In the genomic region with DNA sequence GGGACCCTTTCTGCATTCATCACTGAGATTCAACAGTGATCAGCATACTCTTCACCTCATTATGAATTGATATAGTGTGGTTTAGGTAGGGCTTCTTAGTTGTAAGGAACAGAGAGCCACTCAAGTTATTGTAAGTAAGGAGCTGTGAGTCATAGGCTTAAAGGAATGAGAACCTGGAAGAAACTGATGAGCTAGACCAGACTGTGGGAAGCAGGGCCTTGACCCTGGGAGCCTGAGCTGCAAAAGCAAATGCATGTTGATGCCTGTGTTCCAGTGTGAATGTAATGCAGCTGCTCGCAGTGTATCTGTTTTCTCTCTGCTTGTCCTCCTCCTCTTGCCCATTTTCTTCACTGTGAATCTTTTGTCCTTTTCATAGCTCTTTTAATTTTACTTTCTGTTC, we compare ENCODE assay signal across 17 cellular contexts.
"Had no signal": no experiment of that assay in that cellular context is flagged by ENCODE, and none has a peak within 500 bp of the region (broad histone marks: within the 10 kb centered on the region; RNA-seq: fewer than 3 reads in every experiment).

No MANE protein-coding gene starts in this region.

- H3K9me3 ChIP-seq: vagina had no signal

- H3K27ac ChIP-seq: adrenal gland, esophagus squamous epithelium, gastroesophageal sphincter, left lung, transverse colon, vagina had no signal

- H3K4me3 ChIP-seq: adrenal gland, esophagus squamous epithelium, gastroesophageal sphincter, left lung, transverse colon, vagina had no signal

- DNase-seq: activated CD4-positive, alpha-beta T cell treated with anti-CD3 and anti-CD28 coated beads for 4 hours; activated CD8-positive, alpha-beta T cell treated with anti-CD3 and anti-CD28 coated beads for 36 hours; activated effector memory CD4-positive, alpha-beta T cell treated with Interleukin-2 at 50 U/mL for 16 hours; activated naive CD4-positive, alpha-beta T cell treated with anti-CD3 and anti-CD28 coated beads, Interleukin-2, amount 50 U/mL, for 16 hours; activated T-cell treated with anti-CD3 and anti-CD28 coated beads, Interleukin-2, amount 50 U/mL, for 4 hours; adrenal gland; esophagus squamous epithelium; left lung; mesendoderm; nucleus accumbens; posterior cingulate gyrus; small intestine; stimulated activated naive CD8-positive, alpha-beta T cell treated with anti-CD3 and anti-CD28 coated beads, Interleukin-15, Interleukin-2, amounts not matched to agents 100 U/mL and 50 U/mL, for 24 hours; SW 1271; transverse colon had no signal

- H3K27me3 ChIP-seq: adrenal gland, esophagus squamous epithelium, gastroesophageal sphincter, left lung, transverse colon, vagina had no signal

- H3K4me1 ChIP-seq: adrenal gland, esophagus squamous epithelium, gastroesophageal sphincter, left lung, transverse colon, vagina had no signal
